In the genomic region with DNA sequence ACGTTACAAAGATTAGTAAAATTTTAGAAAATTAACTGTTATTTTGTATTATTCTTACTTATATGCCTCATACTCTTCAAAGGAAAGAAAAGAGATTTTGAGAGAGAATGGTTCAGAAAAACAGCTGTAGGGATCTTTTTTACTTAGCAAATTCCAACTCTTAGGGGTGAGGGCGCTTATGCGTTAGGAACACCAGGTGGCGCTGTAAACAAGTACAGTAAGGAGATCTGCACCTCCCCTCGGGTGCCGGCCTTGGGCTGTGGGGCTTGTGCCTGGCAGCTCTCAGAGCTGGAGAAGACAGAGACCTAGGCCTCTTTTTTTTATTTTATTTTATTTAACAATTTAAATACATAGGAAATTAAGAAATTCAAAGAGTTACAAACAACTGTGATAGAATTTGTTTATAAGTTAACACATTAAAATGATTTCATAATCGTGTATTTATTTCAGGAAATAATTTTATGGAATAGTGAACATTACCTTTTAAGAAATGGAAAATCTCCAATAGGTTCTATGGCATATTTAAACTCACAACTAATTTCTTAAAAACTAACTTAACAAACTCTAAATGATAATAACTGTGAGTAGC, we compare ENCODE assay signal across 8 cellular contexts. TPM values are rescaled to one million over a fixed set of nuclear protein-coding genes. Genes with fewer than 3 reads are reported as not detected.
DNase-seq lines count a peak whose midpoint lies in the region; ATAC-seq, FAIRE-seq and TF ChIP-seq lines count a peak whose summit lies in the region.

No MANE protein-coding gene starts in this region.

- no peak overlapping the region for H3K4me2 ChIP-seq in Loucy (ENCODE audit: low read depth, low read length, poor library complexity, severe bottlenecking)
- no peak overlapping the region for H3K4me2 ChIP-seq in parathyroid adenoma (ENCODE audit: low read length)

- no peaks in the 10 kb centered on the region for H3K27me3 ChIP-seq in Loucy (ENCODE audit: insufficient read depth, low read length, poor library complexity, severe bottlenecking)
- H3K27me3 ChIP-seq in parathyroid adenoma (ENCODE audit: control insufficient read depth, insufficient read depth, low read length): no peaks in the 10 kb centered on the region
- H3K27me3 ChIP-seq in upper lobe of right lung: peaks cover 8% of the 10 kb centered on the region

- TF ChIP-seq POLR2A in H54 (IDR thresholded peaks at IDR 0.05; ENCODE audit: low read depth, low read length): no peak

- TF ChIP-seq CTCF in Loucy (conservative IDR thresholded peaks at IDR 0.05; ENCODE audit: low read length) (peak; percentile 80), parathyroid adenoma (IDR thresholded peaks at IDR 0.05) (peak; percentile 77), upper lobe of right lung (IDR thresholded peaks at IDR 0.05) (peak; percentile 90)

- FAIRE-seq in H54 (lab: Jason Lieb, UNC) (no peak), frontal cortex (lab: Jason Lieb, UNC) (peak; percentile 78)

- H2AFZ ChIP-seq in Loucy (ENCODE audit: low read length): no peak overlapping the region
- H2AFZ ChIP-seq in parathyroid adenoma: no peak overlapping the region

- no peak overlapping the region for H3K27ac ChIP-seq in parathyroid adenoma
- H3K27ac ChIP-seq in upper lobe of right lung: no peak overlapping the region

- DNase-seq in GF-D8 (lab: John Stamatoyannopoulos, UW) (peak; percentile 34), H54 (ENCODE audit: insufficient read length, low spot score) (peak; percentile 80), SIG-M5 (lab: John Stamatoyannopoulos, UW) (peak; percentile 48), frontal cortex (ENCODE audit: low spot score in 2 of 2) (peak; percentile 76 to 79), upper lobe of right lung (peak; percentile 82)
- peak; percentile 49 for DNase-seq in activated T-helper 9 cell treated with anti-CD3 and anti-CD28 coated beads, Interleukin-2, amount 50 U/mL, for 16 hours (ENCODE audit: low read depth)

- H3K4me1 ChIP-seq in Loucy (ENCODE audit: insufficient read depth, low read length, poor library complexity, severe bottlenecking): no peaks in the 10 kb centered on the region
- no peaks in the 10 kb centered on the region for H3K4me1 ChIP-seq in parathyroid adenoma
- no peaks in the 10 kb centered on the region for H3K4me1 ChIP-seq in upper lobe of right lung

- no peaks in the 10 kb centered on the region for H3F3A ChIP-seq in Loucy (ENCODE audit: low read depth)

- H3K4me3 ChIP-seq in Loucy (ENCODE audit: low read length, poor library complexity, severe bottlenecking) (no peak overlapping the region), parathyroid adenoma (ENCODE audit: low read depth, low read length) (no peak overlapping the region), upper lobe of right lung (no peak overlapping the region)

- H3K79me2 ChIP-seq in Loucy (ENCODE audit: insufficient read depth, low read length) (no peaks in the 10 kb centered on the region), parathyroid adenoma (no peaks in the 10 kb centered on the region)

- H3K36me3 ChIP-seq in Loucy (ENCODE audit: insufficient read depth, low read length) (no peaks in the 10 kb centered on the region), parathyroid adenoma (ENCODE audit: control insufficient read depth, insufficient read depth, low read length) (no peaks in the 10 kb centered on the region), upper lobe of right lung (no peaks in the 10 kb centered on the region)

- intact Hi-C loops in upper lobe of right lung (cut with DNase I): no loop called here

- no peaks in the 10 kb centered on the region for H4K20me1 ChIP-seq in Loucy (ENCODE audit: insufficient read depth, low read length, poor library complexity, severe bottlenecking)

- H3K9me2 ChIP-seq in Loucy (replicated peaks; ENCODE audit: low read depth, low read length): no peaks in the 10 kb centered on the region

- no peaks in the 10 kb centered on the region for H3K9me3 ChIP-seq in Loucy (ENCODE audit: insufficient read depth, low read depth, low read length)
- no peaks in the 10 kb centered on the region for H3K9me3 ChIP-seq in parathyroid adenoma (ENCODE audit: control insufficient read depth, low read length)
- no peaks in the 10 kb centered on the region for H3K9me3 ChIP-seq in upper lobe of right lung

- no peak overlapping the region for H3K9ac ChIP-seq in Loucy (ENCODE audit: low read depth, low read length, poor library complexity, severe bottlenecking)
- H3K9ac ChIP-seq in parathyroid adenoma: no peak overlapping the region

- ATAC-seq in upper lobe of right lung: peak; percentile 93

RNA-seq across cellular contexts. Expression of a gene that starts 32.6 kb away (rescaled TPM):
- 10.6 TPM for total RNA-seq in frontal cortex
- total RNA-seq in upper lobe of right lung: 7.1 TPM

RNA-seq across cellular contexts. Expression of a gene that starts 54.4 kb away (rescaled TPM):
- total RNA-seq in frontal cortex (0.41 TPM), upper lobe of right lung (17.9 TPM)

Comparison
In these comparisons a context has a peak if more than half of its experiments do, and no peak if none do; other contexts are left out.
1. RNA of a gene that starts 54.4 kb away (total RNA-seq): 17.9 TPM in upper lobe of right lung (single experiment); 0.41 TPM in frontal cortex (single experiment); every median in the first group is over 10 times any median in the second.
2. Peak in every context shown above with its lines, with median percentiles within 50 percentile points of each other: DNase-seq and CTCF ChIP-seq.